12 cellular contexts compared by ENCODE assay signal in the genomic region with DNA sequence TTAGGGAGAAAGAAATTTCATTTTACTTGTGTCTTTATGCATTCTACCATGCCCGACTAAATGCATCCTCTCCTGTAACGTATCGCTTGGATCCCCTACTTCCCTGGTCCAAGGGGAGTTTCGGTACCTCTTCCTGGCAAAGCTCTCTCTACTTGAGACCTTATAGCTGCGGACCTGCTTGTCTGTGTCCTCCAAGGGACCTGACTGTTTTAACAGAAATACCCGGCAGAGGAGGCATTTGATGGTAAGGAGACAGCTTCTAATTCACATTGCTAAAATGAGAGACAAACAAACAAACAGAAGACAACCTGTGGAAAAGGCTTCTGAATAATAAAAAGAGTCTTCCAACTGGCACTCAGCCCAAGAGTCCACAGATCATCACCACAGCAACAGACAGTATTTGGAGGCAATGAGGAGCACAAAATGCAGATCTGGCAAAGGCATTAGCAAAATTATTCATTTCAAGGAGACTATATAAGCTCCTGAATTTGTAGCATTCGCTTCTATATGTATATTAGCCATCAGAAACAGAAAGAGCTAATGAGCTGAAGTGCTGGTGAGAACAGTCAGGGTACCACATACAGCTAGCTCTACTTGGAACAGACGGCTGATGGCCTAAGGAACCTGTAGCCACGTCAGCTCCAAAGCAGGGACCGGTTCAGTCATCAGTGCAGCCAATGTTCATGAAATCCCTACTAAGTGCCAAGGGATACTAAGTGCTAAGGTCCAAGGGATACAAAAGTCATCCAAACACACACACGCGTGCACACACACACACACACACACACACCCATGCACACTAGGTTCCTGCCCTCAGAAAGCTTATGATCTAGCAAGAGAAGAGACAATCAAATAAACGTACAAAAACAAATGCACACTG. TPM values are rescaled to one million over a fixed set of nuclear protein-coding genes. Genes with fewer than 3 reads are reported as not detected.
DNase-seq lines count a peak whose midpoint lies in the region; ATAC-seq and TF ChIP-seq lines count a peak whose summit lies in the region.
"Had no signal": no experiment of that assay in that cellular context is flagged by ENCODE, and none has a peak within 500 bp of the region (broad histone marks: within the 10 kb centered on the region; RNA-seq: fewer than 3 reads in every experiment).

No MANE protein-coding gene starts in this region.

- H3K27ac ChIP-seq in ascending aorta (peak overlapping the region; percentile 78 to 82), gastroesophageal sphincter (peak overlapping the region; percentile 49 to 70 (median 60))

- intact Hi-C loops in ascending aorta (cut with DNase I) = loop anchor here (2.0 to 5.0 kb wide), 4 partner anchors 34 to 91 kb away; a partner anchor contains a TSS
- intact Hi-C loops in sciatic nerve (cut with DNase I) = no loop called here

- 54 to 57% methylated on average over 6 to 12 of the region's 13 CpGs for WGBS in gastroesophageal sphincter (ENCODE audit: low coverage in 1 of 2), 2 donors

- no peaks in the 10 kb centered on the region for H3K9me3 ChIP-seq in ascending aorta
- no peaks in the 10 kb centered on the region for H3K9me3 ChIP-seq in gastroesophageal sphincter

- peak overlapping the region in 1 of 2 donors; percentile 12 for H3K4me3 ChIP-seq in ascending aorta
- H3K4me3 ChIP-seq in gastroesophageal sphincter = no peak overlapping the region

- TF ChIP-seq EP300 in gastroesophageal sphincter (IDR thresholded peaks at IDR 0.05) = no peak

- TF ChIP-seq POLR2A in gastroesophageal sphincter (IDR thresholded peaks at IDR 0.05) = no peak

- peak; percentile 23 for ATAC-seq in gastroesophageal sphincter
- ATAC-seq in sciatic nerve = peak; percentile 75
- ATAC-seq in GM21723 (IDR thresholded peaks at IDR 0.05; ENCODE audit: unreplicated experiment) = no peak

- H3K36me3 ChIP-seq in ascending aorta (no peaks in the 10 kb centered on the region), gastroesophageal sphincter (no peaks in the 10 kb centered on the region)

- H3K27me3 ChIP-seq in ascending aorta = no peaks in the 10 kb centered on the region
- no peaks in the 10 kb centered on the region for H3K27me3 ChIP-seq in gastroesophageal sphincter

- DNase-seq in G401 (ENCODE audit: low spot score) (peak; percentile 77), ascending aorta (ENCODE audit: low spot score in 2 of 2) (no peak), sciatic nerve (ENCODE audit: low spot score) (no peak), DMS 273 (lab: John Stamatoyannopoulos, UW; ENCODE audit: unreplicated experiment) (no peak), iPS-NIHi7 (ENCODE audit: extremely low spot score) (no peak)
- no peak for DNase-seq in stimulated activated CD4-positive, alpha-beta T cell treated with anti-CD3 and anti-CD28 coated beads, Interleukin-15, amount 100 ng/mL, for 24 hours
- DNase-seq: activated CD4-positive, alpha-beta T cell treated with anti-CD3 and anti-CD28 coated beads for 1 hour; CD4-positive, alpha-beta memory T cell; endodermal cell; NCI-H1417 had no signal

- TF ChIP-seq CTCF in ascending aorta (IDR thresholded peaks at IDR 0.05) = no peak
- TF ChIP-seq CTCF in gastroesophageal sphincter (IDR thresholded peaks at IDR 0.05) = no peak

- in situ Hi-C loops in G401 (cut with HindIII; ENCODE audit: low sequenced_read_pairs) = no loop called here

- H3K4me1 ChIP-seq in ascending aorta (peaks cover 8 to 47% of the 10 kb centered on the region in 2 donors), gastroesophageal sphincter (peaks cover 0 to 51% (median 9%) of the 10 kb centered on the region in 3 donors)

RNA-seq across cellular contexts. Expression of a gene that starts 53.9 kb away (rescaled TPM):
- not detected in 2 replicates for total RNA-seq in G401 (2014; rRNA removed; shearing (Covaris generic))
- 40.9 TPM for total RNA-seq in ascending aorta
- 10 to 100 TPM; 20.8 to 31.7 (median 23.4) TPM for total RNA-seq in gastroesophageal sphincter
- 18.9 TPM for total RNA-seq in sciatic nerve

Comparison
In these comparisons a context has a peak if more than half of its experiments do, and no peak if none do; other contexts are left out.
1. RNA of a gene that starts 53.9 kb away (total RNA-seq): 40.9 TPM in ascending aorta (single experiment), 20.8 to 31.7 TPM in gastroesophageal sphincter and 18.9 TPM in sciatic nerve (single experiment); not detected in G401; every median in the first group is over 10 times any median in the second.